ENCODE assay signal across 28 cellular contexts in the genomic region with DNA sequence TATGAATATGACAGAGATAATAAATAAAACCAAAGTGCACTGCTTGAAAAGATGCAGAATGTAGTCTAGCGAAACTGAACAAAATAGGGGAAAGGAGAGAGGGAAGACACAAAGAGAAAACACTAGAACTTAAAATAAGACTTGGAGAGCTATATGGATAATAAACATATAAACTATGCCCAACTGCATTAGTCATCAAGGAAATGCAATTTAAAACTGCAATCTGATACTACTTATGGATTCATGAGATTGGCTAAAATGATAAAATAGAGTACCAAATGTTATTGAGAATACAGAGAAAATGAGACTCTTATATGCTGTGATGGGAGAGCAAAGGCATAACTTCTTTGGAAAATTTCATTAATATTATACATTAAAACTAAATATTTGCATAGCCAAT.
"Had no signal": no experiment of that assay in that cellular context is flagged by ENCODE, and none has a peak within 500 bp of the region (broad histone marks: within the 10 kb centered on the region; RNA-seq: fewer than 3 reads in every experiment).

No MANE protein-coding gene starts in this region.

- FAIRE-seq: TTC549, urothelium cell line had no signal

- H3K4me3 ChIP-seq: adrenal gland, body of pancreas, cardiac muscle cell, coronary artery, dorsolateral prefrontal cortex, heart left ventricle had no signal

- ATAC-seq: body of pancreas, foreskin keratinocyte, heart left ventricle, left colon, right cardiac atrium had no signal

- H3K27me3 ChIP-seq: adrenal gland, body of pancreas, cardiac muscle cell, dorsolateral prefrontal cortex, foreskin keratinocyte, heart left ventricle had no signal

- H3K36me3 ChIP-seq: adrenal gland, cardiac muscle cell, heart left ventricle had no signal

- H3K27ac ChIP-seq: adrenal gland, body of pancreas, cardiac muscle cell, coronary artery, dorsolateral prefrontal cortex, foreskin keratinocyte, heart left ventricle, VCaP had no signal

- DNase-seq: activated CD4-positive, alpha-beta T cell treated with anti-CD3 and anti-CD28 coated beads for 48 hours; activated CD4-positive, alpha-beta T cell treated with anti-CD3 and anti-CD28 coated beads, Interleukin-2, amount 50 U/mL, for 48 hours; activated CD8-positive, alpha-beta memory T cell treated with anti-CD3 and anti-CD28 coated beads for 24 hours; activated effector memory CD4-positive, alpha-beta T cell treated with Interleukin-2 at 50 U/mL for 16 hours; activated naive CD4-positive, alpha-beta T cell treated with Interleukin-2 at 50 U/mL for 16 hours; adrenal gland; aorta; body of pancreas; dorsolateral prefrontal cortex; effector memory CD4-positive, alpha-beta T cell; erythroblast; foreskin keratinocyte; heart left ventricle; hypothalamus; immature natural killer cell; kidney; left colon; posterior cingulate gyrus; right cardiac atrium; stimulated activated CD4-positive, alpha-beta T cell treated with anti-CD3 and anti-CD28 coated beads, Interleukin-15, amount 100 ng/mL, for 24 hours; stimulated activated CD4-positive, alpha-beta T cell treated with anti-CD3 and anti-CD28 coated beads, Interleukin-2, amount 100 ng/mL, for 24 hours; stimulated activated naive CD4-positive, alpha-beta T cell; trophoblast cell had no signal

- H3K4me1 ChIP-seq: adrenal gland, body of pancreas, foreskin keratinocyte, heart left ventricle had no signal

- H3K9me3 ChIP-seq: adrenal gland had no signal
